ENCODE assay signal across 8 cellular contexts in genomic region chr7:112869111-112869774, GRCh38.
A peak's percentile ranks its signal among the peaks of the same experiment; 100 is the strongest.
DNase-seq lines count a peak whose midpoint lies in the region; ATAC-seq and TF ChIP-seq lines count a peak whose summit lies in the region.

No MANE protein-coding gene starts in this region.

- H3K27me3 ChIP-seq in CD8-positive, alpha-beta T cell (ENCODE audit: insufficient read depth, low read length) = no peaks in the 10 kb centered on the region

- H3K36me3 Mint-ChIP-seq in CD8-positive, alpha-beta T cell = peaks cover 5% of the 10 kb centered on the region

- no peaks in the 10 kb centered on the region for H3K9me3 ChIP-seq in CD8-positive, alpha-beta T cell (ENCODE audit: low read length)

- H3K9me3 Mint-ChIP-seq in CD8-positive, alpha-beta T cell = no peaks in the 10 kb centered on the region

- H3K27ac Mint-ChIP-seq in CD8-positive, alpha-beta T cell = no peak overlapping the region

- ATAC-seq in CD8-positive, alpha-beta T cell = peak; percentile 79
- ATAC-seq in GM21723 (IDR thresholded peaks at IDR 0.05; ENCODE audit: unreplicated experiment) (peak; percentile 41), HG03108 (IDR thresholded peaks at IDR 0.05; ENCODE audit: unreplicated experiment) (no peak)

- H3K36me3 ChIP-seq in CD8-positive, alpha-beta T cell (ENCODE audit: insufficient read depth, low read length) = no peaks in the 10 kb centered on the region

- TF ChIP-seq CTCF in CD8-positive, alpha-beta T cell (IDR thresholded peaks at IDR 0.05) = peak; percentile 87

- POLR2A ChIA-PET in CD8-positive, alpha-beta T cell (lab: Charles Lee) = no interaction called here

- H3K4me3 Mint-ChIP-seq in CD8-positive, alpha-beta T cell = no peak overlapping the region

- no peak overlapping the region for H3K27ac ChIP-seq in CD8-positive, alpha-beta T cell (ENCODE audit: low read depth, low read length)

- H3K4me1 ChIP-seq in CD8-positive, alpha-beta T cell (ENCODE audit: insufficient read depth, low read length) = no peaks in the 10 kb centered on the region

- H3K4me3 ChIP-seq in CD8-positive, alpha-beta T cell (ENCODE audit: low read depth, low read length) = no peak overlapping the region

- CTCF ChIA-PET in CD8-positive, alpha-beta T cell (lab: Charles Lee) = interaction anchor here (0.6 to 2.3 kb wide), 10 partner anchors 9 to 551 kb away, joined by 3 to 6 read pairs (median 4); no protein-coding TSS in a partner anchor

- intact Hi-C loops in CD8-positive, alpha-beta T cell (cut with DNase I, micrococcal nuclease) = loop anchor here (1.0 to 5.0 kb wide), 2 partner anchors 68 to 319 kb away; a partner anchor contains a TSS

- peak in 6 of 7 experiments; percentile 10 to 59 (median 40) for DNase-seq in CD8-positive, alpha-beta T cell
- DNase-seq in NCI-H226 (peak; percentile 25), fibroblast of peridontal ligament (ENCODE audit: extremely low read depth) (peak; percentile 21), renal cortical epithelial cell (ENCODE audit: low read depth) (peak; percentile 11), middle frontal gyrus (ENCODE audit: extremely low spot score, low spot score) (no peak)
- peak; percentile 10 for DNase-seq in activated CD8-positive, alpha-beta memory T cell treated with anti-CD3 and anti-CD28 coated beads, Interleukin-2, amount 50 U/mL, for 24 hours (ENCODE audit: extremely low read depth)

- no peaks in the 10 kb centered on the region for H3K27me3 Mint-ChIP-seq in CD8-positive, alpha-beta T cell (ENCODE audit: low read depth)

- H3K4me1 Mint-ChIP-seq in CD8-positive, alpha-beta T cell (ENCODE audit: low read depth) = peaks cover 47% of the 10 kb centered on the region
